Comparison of ENCODE assay signal across 26 cellular contexts in the genomic region with DNA sequence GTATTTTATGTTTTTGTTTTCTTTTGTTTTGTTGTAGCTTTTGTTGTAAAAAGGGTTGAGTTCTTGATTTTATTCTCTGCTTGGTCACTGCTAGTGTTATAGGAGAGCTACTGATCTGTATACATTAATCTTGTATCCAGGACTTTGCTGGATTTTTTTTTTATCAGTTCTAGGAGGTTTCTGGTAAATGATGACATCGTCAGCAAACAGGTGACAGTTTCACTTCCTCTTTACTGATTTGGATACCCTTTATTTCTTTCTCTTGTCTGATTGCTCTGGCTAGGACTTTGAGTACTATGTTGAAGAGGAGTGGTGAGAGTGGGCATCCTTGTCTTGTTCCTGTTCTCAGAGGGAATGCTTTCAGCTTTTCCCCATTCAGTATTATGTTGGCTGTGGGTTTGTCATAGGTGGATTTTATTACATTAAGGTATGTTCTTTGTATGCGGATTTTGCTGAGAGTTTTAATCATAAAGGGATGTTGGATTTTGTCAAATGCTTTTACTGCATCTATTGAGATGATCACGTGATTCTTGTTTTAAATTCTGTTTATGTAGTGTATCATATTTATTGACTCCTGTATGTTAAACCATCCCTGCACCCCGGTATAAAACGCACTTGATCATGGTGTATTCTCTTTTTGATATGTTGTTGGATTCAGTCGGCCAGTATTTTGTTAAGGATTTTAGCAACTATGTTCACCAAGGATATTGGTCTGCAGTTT.
"Had no signal": no experiment of that assay in that cellular context is flagged by ENCODE, and none has a peak within 500 bp of the region (broad histone marks: within the 10 kb centered on the region; RNA-seq: fewer than 3 reads in every experiment).

No MANE protein-coding gene starts in this region.

- H3K4me2 ChIP-seq: hepatocyte had no signal

- H3K27ac ChIP-seq: colonic mucosa, esophagus muscularis mucosa, foreskin keratinocyte, gastroesophageal sphincter, heart left ventricle, hepatocyte, left lung, psoas muscle, stomach, thyroid gland, vagina had no signal

- H3K4me3 ChIP-seq: colonic mucosa, esophagus muscularis mucosa, gastroesophageal sphincter, heart left ventricle, hepatocyte, left lung, psoas muscle, stomach, thyroid gland, vagina had no signal

- DNase-seq: colonic mucosa; effector CD8-positive, alpha-beta T cell; endodermal cell; foreskin keratinocyte; heart left ventricle; left cardiac atrium; left lung; mesendoderm; midbrain; naive thymus-derived CD4-positive, alpha-beta T cell; nucleus accumbens; posterior cingulate gyrus; psoas muscle; right cardiac atrium; small intestine; stimulated activated CD4-positive, alpha-beta T cell treated with anti-CD3 and anti-CD28 coated beads, Interleukin-15, amount 100 ng/mL, for 24 hours; stimulated activated CD4-positive, alpha-beta T cell treated with anti-CD3 and anti-CD28 coated beads, Interleukin-2, amount 100 ng/mL, for 48 hours; stimulated activated naive B cell treated with anti-CD40 and anti-IgM and Interleukin-4, amounts not matched to agents 10 μg/mL and 1 μg/mL and 100 μg/mL, for 72 hours; stomach; thyroid gland; trophoblast cell had no signal

- FAIRE-seq: endothelial cell of umbilical vein, small intestine had no signal

- H3K36me3 ChIP-seq: colonic mucosa, esophagus muscularis mucosa, gastroesophageal sphincter, heart left ventricle, left lung, stomach, thyroid gland, vagina had no signal

- H3K4me1 ChIP-seq: colonic mucosa, esophagus muscularis mucosa, foreskin keratinocyte, gastroesophageal sphincter, left lung, psoas muscle, stomach, thyroid gland, vagina had no signal

- H3K79me2 ChIP-seq: hepatocyte had no signal

- H3K9me3 ChIP-seq: colonic mucosa, esophagus muscularis mucosa, gastroesophageal sphincter, psoas muscle, stomach, thyroid gland, vagina had no signal

- H3K27me3 ChIP-seq: colonic mucosa, esophagus muscularis mucosa, foreskin keratinocyte, gastroesophageal sphincter, heart left ventricle, hepatocyte, left lung, stomach, thyroid gland, vagina had no signal

- H2AFZ ChIP-seq: hepatocyte had no signal

- ATAC-seq: foreskin keratinocyte; gastroesophageal sphincter; heart left ventricle; left cardiac atrium; left lung; naive thymus-derived CD4-positive, alpha-beta T cell; psoas muscle; right cardiac atrium; stimulated activated naive B cell treated with anti-CD40 and anti-IgM and Interleukin-4, amounts not matched to agents 10 μg/mL and 1 μg/mL and 100 μg/mL, for 72 hours had no signal
